In the genomic region with DNA sequence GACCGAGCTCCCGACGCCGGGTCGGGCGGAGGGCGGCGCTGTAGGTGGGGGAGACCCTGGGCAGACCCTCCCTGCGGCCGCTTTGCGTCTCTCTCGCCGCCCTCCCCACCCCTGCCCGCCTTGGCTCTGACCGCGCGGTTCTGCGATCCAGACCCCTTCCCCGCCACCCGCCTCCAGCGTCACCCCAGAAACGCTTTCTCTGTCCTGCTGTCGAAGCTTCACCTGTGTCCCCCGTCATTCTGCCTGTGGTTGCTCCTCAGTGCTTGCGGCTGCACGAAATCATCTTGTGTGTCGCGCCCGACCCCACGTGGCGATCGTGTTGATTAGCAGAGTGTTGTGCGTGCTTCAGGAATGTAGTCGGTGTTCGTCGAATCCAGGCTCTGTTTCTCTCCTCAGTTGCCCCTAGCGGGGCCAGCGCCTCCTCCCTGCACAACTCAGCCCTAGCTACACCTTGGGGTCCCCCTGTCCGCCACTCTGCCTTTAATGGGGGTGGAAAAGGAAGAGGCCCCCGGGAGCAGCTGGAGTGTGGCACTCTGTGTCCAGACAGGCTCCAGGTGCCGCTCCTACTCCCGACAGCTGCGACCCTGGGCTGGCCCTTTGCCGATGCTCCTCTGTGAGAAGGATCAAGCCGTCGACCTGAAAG, we compare ENCODE assay signal across 1 cellular context.
A peak's percentile ranks its signal among the peaks of the same experiment; 100 is the strongest.
TF ChIP-seq lines count a peak whose summit lies in the region.

No MANE protein-coding gene starts in this region.

TF ChIP-seq in endothelial cell of umbilical vein, 7 proteins besides CTCF, POLR2A, EP300 and RAD21 (continued from another document):
- TF ChIP-seq, protein P1, sequence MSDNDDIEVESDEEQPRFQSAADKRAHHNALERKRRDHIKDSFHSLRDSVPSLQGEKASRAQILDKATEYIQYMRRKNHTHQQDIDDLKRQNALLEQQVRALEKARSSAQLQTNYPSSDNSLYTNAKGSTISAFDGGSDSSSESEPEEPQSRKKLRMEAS (IDR thresholded peaks at IDR 0.05; ENCODE audit: insufficient read depth, insufficient read length) = peak; percentile 83
- TF ChIP-seq POLR2AphosphoS5 (IDR thresholded peaks at IDR 0.05; ENCODE audit: insufficient read depth, low read depth, low read length) = no peak
- no peak for TF ChIP-seq EZH2 (IDR thresholded peaks at IDR 0.05; ENCODE audit: borderline replicate concordance, low read depth, low read length, severe bottlenecking)
- peak; percentile 83 for TF ChIP-seq MYC (IDR thresholded peaks at IDR 0.05; ENCODE audit: low read depth, low read length)
- TF ChIP-seq GATA2 (IDR thresholded peaks at IDR 0.05; ENCODE audit: insufficient read depth, insufficient read length, low read depth, low read length) = no peak
- no peak for TF ChIP-seq JUN (IDR thresholded peaks at IDR 0.05; ENCODE audit: borderline replicate concordance, insufficient read depth, insufficient read length, low read depth)
